ENCODE assay signal across 12 cellular contexts in the genomic region with DNA sequence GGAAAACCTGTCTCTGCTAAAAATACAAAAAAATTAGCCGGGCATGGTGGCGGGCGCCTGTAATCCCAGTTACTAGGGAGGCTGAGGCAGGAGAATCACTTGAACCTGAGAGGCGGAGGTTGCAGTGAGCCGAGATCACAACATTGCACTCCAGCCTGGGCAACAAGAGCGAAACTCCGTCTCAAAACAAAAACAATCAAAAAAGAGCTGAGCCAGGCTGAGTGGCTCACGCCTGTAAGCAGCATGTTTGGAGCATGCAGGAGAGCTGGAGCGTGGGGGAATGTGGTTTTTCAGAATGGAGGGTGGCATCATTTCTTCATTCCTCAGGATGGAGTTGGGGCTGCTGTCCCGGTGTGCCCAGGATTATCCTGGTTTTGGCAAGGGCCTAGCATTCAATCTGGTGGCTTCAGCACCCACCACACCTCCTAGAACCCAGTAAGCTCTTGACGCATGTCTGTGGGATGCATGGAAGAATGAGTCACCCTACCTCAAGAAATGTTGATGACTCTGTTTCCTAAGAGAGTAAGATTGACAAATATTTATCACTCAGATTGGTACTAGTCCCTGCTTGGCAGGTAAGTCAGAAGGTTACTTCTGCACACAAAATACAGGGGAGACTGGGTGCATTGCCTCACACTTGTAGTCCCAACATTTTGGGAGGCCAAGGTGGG.
A peak's percentile ranks its signal among the peaks of the same experiment; 100 is the strongest.
DNase-seq lines count a peak whose midpoint lies in the region; ATAC-seq, FAIRE-seq and TF ChIP-seq lines count a peak whose summit lies in the region.
"Had no signal": no experiment of that assay in that cellular context is flagged by ENCODE, and none has a peak within 500 bp of the region (broad histone marks: within the 10 kb centered on the region; RNA-seq: fewer than 3 reads in every experiment).

No MANE protein-coding gene starts in this region.

- H3K27ac Mint-ChIP-seq in activated naive CD4-positive, alpha-beta T cell treated with anti-CD3 and anti-CD28 coated beads for 36 hours: no peak overlapping the region
- H3K27ac Mint-ChIP-seq in stimulated activated naive CD8-positive, alpha-beta T cell treated with anti-CD3 and anti-CD28 coated beads, Interleukin-15, Interleukin-2, amounts not matched to agents 100 ng/mL and 50 ng/mL, for 24 hours: peak overlapping the region; percentile 58

- dilution Hi-C loops in endothelial cell of umbilical vein (cut with MboI; ENCODE audit: extremely low pct_ligation_motif_present, low sequenced_read_pairs): no loop called here

- no peak overlapping the region for H3K27ac ChIP-seq in PC-9
- H3K27ac ChIP-seq in endothelial cell of umbilical vein (ENCODE audit: insufficient read depth, low read depth, low read length): no peak overlapping the region
- H3K27ac ChIP-seq: sigmoid colon had no signal

- H3K27me3 ChIP-seq in PC-9 (ENCODE audit: insufficient read depth, low read depth): no peaks in the 10 kb centered on the region
- H3K27me3 ChIP-seq in endothelial cell of umbilical vein (ENCODE audit: control insufficient read depth in 2 of 2, insufficient read depth in 2 of 2, low read length in 2 of 2): no peaks in the 10 kb centered on the region
- H3K27me3 ChIP-seq: sigmoid colon had no signal

- CTCF ChIA-PET in activated naive CD4-positive, alpha-beta T cell treated with anti-CD3 and anti-CD28 coated beads for 36 hours (lab: Charles Lee): no interaction called here
- CTCF ChIA-PET in PC-9 (lab: Charles Lee) (interaction anchor here (0.6 kb wide), 2 partner anchors 41 to 71 kb away, joined by 3 to 7 read pairs; no protein-coding TSS in a partner anchor), endothelial cell of umbilical vein (lab: Charles Lee) (interaction anchor here (0.9 kb wide), 2 partner anchors 38 to 61 kb away, joined by 3 read pairs; no protein-coding TSS in a partner anchor)

- POLR2A ChIA-PET in PC-9 (lab: Charles Lee; ENCODE audit: unreplicated experiment): no interaction called here
- POLR2A ChIA-PET in endothelial cell of umbilical vein (lab: Charles Lee): no interaction called here

- H3K9me3 ChIP-seq in PC-9 (ENCODE audit: insufficient read depth, low read depth): no peaks in the 10 kb centered on the region
- H3K9me3 ChIP-seq in endothelial cell of umbilical vein (replicated peaks; ENCODE audit: control insufficient read depth, insufficient read depth, low read length): no peaks in the 10 kb centered on the region
- H3K9me3 ChIP-seq: sigmoid colon had no signal

- TF ChIP-seq CTCF in PC-9 (conservative IDR thresholded peaks at IDR 0.05) (no peak), endothelial cell of umbilical vein (IDR thresholded peaks at IDR 0.05; ENCODE audit: extremely low read depth in 1 of 2, insufficient read depth in 1 of 2, low read depth in 1 of 2, low read length in 2 of 2) (no peak)

- no peak for ATAC-seq in HG02798 (IDR thresholded peaks at IDR 0.05; ENCODE audit: poor library complexity, unreplicated experiment)

- no peaks in the 10 kb centered on the region for H3K36me3 Mint-ChIP-seq in activated naive CD4-positive, alpha-beta T cell treated with anti-CD3 and anti-CD28 coated beads for 36 hours (ENCODE audit: low read depth)
- no peaks in the 10 kb centered on the region for H3K36me3 Mint-ChIP-seq in stimulated activated naive CD8-positive, alpha-beta T cell treated with anti-CD3 and anti-CD28 coated beads, Interleukin-15, Interleukin-2, amounts not matched to agents 100 ng/mL and 50 ng/mL, for 24 hours (ENCODE audit: low read depth)

- H2AFZ ChIP-seq in PC-9: no peak overlapping the region
- no peak overlapping the region for H2AFZ ChIP-seq in endothelial cell of umbilical vein (ENCODE audit: low read depth, low read length)

- H3K4me3 ChIP-seq in PC-9 (no peak overlapping the region), endothelial cell of umbilical vein (replicated peaks in 1 of 3; ENCODE audit: insufficient read depth in 1 of 3, low read depth in 1 of 3, low read length in 3 of 3) (no peak overlapping the region)
- H3K4me3 ChIP-seq: sigmoid colon had no signal

- no peak overlapping the region for H3K9ac ChIP-seq in endothelial cell of umbilical vein (replicated peaks; ENCODE audit: extremely low read depth, insufficient read depth, low read length)

- DNase-seq in activated naive CD4-positive, alpha-beta T cell treated with Interleukin-2 at 50 U/mL for 16 hours: peak; percentile 13
- no peak for DNase-seq in activated naive CD4-positive, alpha-beta T cell treated with anti-CD3 and anti-CD28 coated beads for 36 hours
- DNase-seq in PC-9 (peak; percentile 41 to 92), endothelial cell of umbilical vein (ENCODE audit: low read depth, low spot score) (no peak), NCI-H526 (lab: John Stamatoyannopoulos, UW) (no peak), superior temporal gyrus (ENCODE audit: extremely low spot score) (no peak)
- DNase-seq: activated effector memory CD4-positive, alpha-beta T cell treated with anti-CD3 and anti-CD28 coated beads, Interleukin-2, amount 50 U/mL, for 16 hours; NCI-H1436 had no signal

- H3K36me3 ChIP-seq in PC-9 (ENCODE audit: low read depth) (no peaks in the 10 kb centered on the region), endothelial cell of umbilical vein (ENCODE audit: control insufficient read depth in 2 of 2, extremely low read depth in 1 of 2, insufficient read depth in 2 of 2, low read length in 2 of 2) (no peaks in the 10 kb centered on the region)
- H3K36me3 ChIP-seq: sigmoid colon had no signal

- no peak overlapping the region for H3K4me3 Mint-ChIP-seq in activated naive CD4-positive, alpha-beta T cell treated with anti-CD3 and anti-CD28 coated beads for 36 hours
- H3K4me3 Mint-ChIP-seq in stimulated activated naive CD8-positive, alpha-beta T cell treated with anti-CD3 and anti-CD28 coated beads, Interleukin-15, Interleukin-2, amounts not matched to agents 100 ng/mL and 50 ng/mL, for 24 hours: no peak overlapping the region

- BruUV-seq in PC-9 (replicated peaks; lab: Mats Ljungman, UMichigan) (no TSS peak), endothelial cell of umbilical vein (replicated peaks; lab: Mats Ljungman, UMichigan) (no TSS peak)

- peaks cover 3% of the 10 kb centered on the region for H3K4me1 Mint-ChIP-seq in activated naive CD4-positive, alpha-beta T cell treated with anti-CD3 and anti-CD28 coated beads for 36 hours (ENCODE audit: low read depth)
- H3K4me1 Mint-ChIP-seq in stimulated activated naive CD8-positive, alpha-beta T cell treated with anti-CD3 and anti-CD28 coated beads, Interleukin-15, Interleukin-2, amounts not matched to agents 100 ng/mL and 50 ng/mL, for 24 hours (ENCODE audit: low read depth): peaks cover 21% of the 10 kb centered on the region

- no peaks in the 10 kb centered on the region for H3K79me2 ChIP-seq in PC-9 (ENCODE audit: low read depth)
- no peaks in the 10 kb centered on the region for H3K79me2 ChIP-seq in endothelial cell of umbilical vein (ENCODE audit: control insufficient read depth, insufficient read depth, low read length)

- H3K4me1 ChIP-seq in PC-9 (replicated peaks; ENCODE audit: insufficient read depth): peaks cover 11% of the 10 kb centered on the region
- H3K4me1 ChIP-seq in endothelial cell of umbilical vein (ENCODE audit: control insufficient read depth, extremely low read depth, insufficient read depth, low read length): no peaks in the 10 kb centered on the region
- H3K4me1 ChIP-seq: sigmoid colon had no signal

- H3K9me2 ChIP-seq in PC-9 (ENCODE audit: insufficient read depth): no peaks in the 10 kb centered on the region; the same call in 1 of the 2 replicates

- H3K9me3 Mint-ChIP-seq in activated naive CD4-positive, alpha-beta T cell treated with anti-CD3 and anti-CD28 coated beads for 36 hours: peaks cover 2% of the 10 kb centered on the region
- no peaks in the 10 kb centered on the region for H3K9me3 Mint-ChIP-seq in stimulated activated naive CD8-positive, alpha-beta T cell treated with anti-CD3 and anti-CD28 coated beads, Interleukin-15, Interleukin-2, amounts not matched to agents 100 ng/mL and 50 ng/mL, for 24 hours

- FAIRE-seq in endothelial cell of umbilical vein (lab: Jason Lieb, UNC): no peak
- FAIRE-seq: TTC549 had no signal

- H3K9me1 ChIP-seq in endothelial cell of umbilical vein (replicated peaks; ENCODE audit: control insufficient read depth, extremely low read depth, insufficient read depth, low read length): no peaks in the 10 kb centered on the region

- H4K20me1 ChIP-seq in PC-9 (ENCODE audit: insufficient read depth) (no peaks in the 10 kb centered on the region), endothelial cell of umbilical vein (replicated peaks; ENCODE audit: control insufficient read depth, extremely low read depth, insufficient read depth, low read length) (no peaks in the 10 kb centered on the region)

- H3K27me3 Mint-ChIP-seq in activated naive CD4-positive, alpha-beta T cell treated with anti-CD3 and anti-CD28 coated beads for 36 hours (ENCODE audit: low read depth): peaks cover 5% of the 10 kb centered on the region
- peaks cover 23% of the 10 kb centered on the region for H3K27me3 Mint-ChIP-seq in stimulated activated naive CD8-positive, alpha-beta T cell treated with anti-CD3 and anti-CD28 coated beads, Interleukin-15, Interleukin-2, amounts not matched to agents 100 ng/mL and 50 ng/mL, for 24 hours

- H3F3A ChIP-seq in PC-9 (ENCODE audit: insufficient read depth, low read depth): peaks cover 24% of the 10 kb centered on the region

- TF ChIP-seq POLR2A in endothelial cell of umbilical vein (IDR thresholded peaks at IDR 0.05; ENCODE audit: low read depth, low read length): no peak

- intact Hi-C loops in activated naive CD4-positive, alpha-beta T cell treated with anti-CD3 and anti-CD28 coated beads for 36 hours (cut with micrococcal nuclease): loop anchor here (5.0 kb wide), 1 partner anchor 91 kb away; a partner anchor contains a TSS
- intact Hi-C loops in PC-9 (cut with micrococcal nuclease; ENCODE audit: unreplicated experiment): loop anchor here (5.0 kb wide), 1 partner anchor 274 kb away; a partner anchor contains a TSS
- intact Hi-C loops in endothelial cell of umbilical vein (cut with micrococcal nuclease): no loop called here

- H3K4me2 ChIP-seq in PC-9 (no peak overlapping the region), endothelial cell of umbilical vein (ENCODE audit: insufficient read depth, low read length) (no peak overlapping the region)

TF ChIP-seq in endothelial cell of umbilical vein, 7 proteins besides CTCF, POLR2A, EP300 and RAD21:
- no peak for TF ChIP-seq EZH2 (IDR thresholded peaks at IDR 0.05; ENCODE audit: borderline replicate concordance, low read depth, low read length, severe bottlenecking)
- no peak for TF ChIP-seq FOS (IDR thresholded peaks at IDR 0.05; ENCODE audit: borderline replicate concordance, insufficient read depth, low read length)
- no peak for TF ChIP-seq POLR2AphosphoS5 (IDR thresholded peaks at IDR 0.05; ENCODE audit: insufficient read depth, low read depth, low read length)
- TF ChIP-seq GATA2 (IDR thresholded peaks at IDR 0.05; ENCODE audit: insufficient read depth, insufficient read length, low read depth, low read length): no peak
- TF ChIP-seq JUN (IDR thresholded peaks at IDR 0.05; ENCODE audit: borderline replicate concordance, insufficient read depth, insufficient read length, low read depth): peak; percentile 14
- TF ChIP-seq MYC (IDR thresholded peaks at IDR 0.05; ENCODE audit: low read depth, low read length): no peak

Comparison
In these comparisons a context has a peak if more than half of its experiments do, and no peak if none do; other contexts are left out.
1. DNase-seq: peak in activated naive CD4-positive, alpha-beta T cell treated with Interleukin-2 at 50 U/mL for 16 hours (single experiment) and PC-9 (2 of 2); none in activated naive CD4-positive, alpha-beta T cell treated with anti-CD3 and anti-CD28 coated beads for 36 hours (single experiment), endothelial cell of umbilical vein (single experiment), NCI-H526 (0 of 2) and superior temporal gyrus (single experiment).